9 cellular contexts compared by ENCODE assay signal in genomic region chr14:81427348-81428058, GRCh38. TPM values are rescaled to one million over a fixed set of nuclear protein-coding genes. Genes with fewer than 3 reads are reported as not detected.
A peak's percentile ranks its signal among the peaks of the same experiment; 100 is the strongest.
DNase-seq lines count a peak whose midpoint lies in the region; ATAC-seq and TF ChIP-seq lines count a peak whose summit lies in the region.
"Had no signal": no experiment of that assay in that cellular context is flagged by ENCODE, and none has a peak within 500 bp of the region (broad histone marks: within the 10 kb centered on the region; RNA-seq: fewer than 3 reads in every experiment).

No MANE protein-coding gene starts in this region.

- intact Hi-C loops in PC-3 (cut with micrococcal nuclease) (no loop called here), heart right ventricle (cut with DNase I) (no loop called here), gastrocnemius medialis (cut with DNase I; ENCODE audit: low total_unique reads) (no loop called here)

- in situ Hi-C loops in gastrocnemius medialis (cut with MboI; ENCODE audit: low sequenced_read_pairs in 4 of 4): no loop called here

- peak; percentile 11 for DNase-seq in PC-3
- DNase-seq in heart right ventricle: peak; percentile 24 to 25
- DNase-seq in gastrocnemius medialis: peak; percentile 52 to 58
- DNase-seq in NAMALWA (ENCODE audit: low spot score): no peak
- no peak for DNase-seq in activated CD4-positive, CD25-positive, alpha-beta regulatory T cell (lab: John Stamatoyannopoulos, UW)
- DNase-seq: stomach had no signal

- no peaks in the 10 kb centered on the region for H3K27me3 ChIP-seq in HUES64 (ENCODE audit: insufficient read depth, low read length)
- H3K27me3 ChIP-seq in PC-3 (ENCODE audit: low read length): no peaks in the 10 kb centered on the region
- peaks cover 0 to 50% (median 3%) of the 10 kb centered on the region in 7 donors for H3K27me3 ChIP-seq in heart right ventricle
- no peaks in the 10 kb centered on the region for H3K27me3 ChIP-seq in gastrocnemius medialis
- H3K27me3 ChIP-seq: stomach had no signal

- ATAC-seq in PC-3: no peak
- ATAC-seq in heart right ventricle: peak in 6 of 8 donors; percentile 30 to 48 (median 44)
- ATAC-seq in gastrocnemius medialis: peak; percentile 49 to 56
- ATAC-seq in GM18858 (IDR thresholded peaks at IDR 0.05; ENCODE audit: unreplicated experiment): no peak
- ATAC-seq: HCT116 had no signal

- H3K27ac ChIP-seq in HUES64 (ENCODE audit: low read depth, low read length): 0 out of 2 replicates have a peak overlapping the region, but pooled peaks have one; percentile 30
- H3K27ac ChIP-seq in PC-3 (ENCODE audit: low read length): no peak overlapping the region
- H3K27ac ChIP-seq in heart right ventricle: peak overlapping the region in 4 of 10 donors; percentile 4 to 62 (median 27)
- peak overlapping the region; percentile 43 to 67 (median 62) for H3K27ac ChIP-seq in gastrocnemius medialis
- H3K27ac ChIP-seq: stomach had no signal

- TF ChIP-seq POLR2A in gastrocnemius medialis (IDR thresholded peaks at IDR 0.05): no peak

- peaks cover 25% of the 10 kb centered on the region; the same call in 1 of the 2 replicates for H3K36me3 ChIP-seq in HUES64 (ENCODE audit: insufficient read depth, low read length)
- H3K36me3 ChIP-seq in PC-3 (ENCODE audit: low read depth, low read length): no peaks in the 10 kb centered on the region
- H3K36me3 ChIP-seq in heart right ventricle: peaks cover 0 to 4% (median 0%) of the 10 kb centered on the region in 9 donors
- H3K36me3 ChIP-seq in gastrocnemius medialis: no peaks in the 10 kb centered on the region
- H3K36me3 ChIP-seq: stomach had no signal

- BruUV-seq in PC-3 (replicated peaks; lab: Mats Ljungman, UMichigan): no TSS peak

- WGBS in HUES64: 42% methylated on average over 7 of the region's 8 CpGs
- WGBS in heart right ventricle, 2 donors: 17 to 21% methylated on average over 8 of the region's 8 CpGs

- no peaks in the 10 kb centered on the region for H3K9me2 ChIP-seq in PC-3 (replicated peaks; ENCODE audit: low read length)

- POLR2A ChIA-PET in PC-3 (lab: Charles Lee; ENCODE audit: unreplicated experiment): no interaction called here

- no peaks in the 10 kb centered on the region for H3F3A ChIP-seq in PC-3 (ENCODE audit: low read length, unreplicated experiment)

- no peaks in the 10 kb centered on the region for H4K20me1 ChIP-seq in PC-3 (ENCODE audit: low read length)

- CTCF ChIA-PET in PC-3 (lab: Charles Lee): no interaction called here

- no peak overlapping the region for H2AFZ ChIP-seq in PC-3 (ENCODE audit: low read length)

- TF ChIP-seq CTCF in PC-3 (conservative IDR thresholded peaks at IDR 0.05; ENCODE audit: low read depth, low read length): no peak
- no peak for TF ChIP-seq CTCF in heart right ventricle (IDR thresholded peaks at IDR 0.05)
- TF ChIP-seq CTCF in gastrocnemius medialis (IDR thresholded peaks at IDR 0.05 in 4 of 5, conservative IDR thresholded peaks at IDR 0.05 in 1 of 5): no peak

- H3K9ac ChIP-seq in HUES64 (ENCODE audit: low read depth, low read length) (no peak overlapping the region), PC-3 (ENCODE audit: low read length) (no peak overlapping the region)

- no peaks in the 10 kb centered on the region for H3K9me3 ChIP-seq in HUES64 (ENCODE audit: insufficient read depth, low read depth, low read length)
- no peaks in the 10 kb centered on the region for H3K9me3 ChIP-seq in PC-3 (ENCODE audit: low read length)
- H3K9me3 ChIP-seq in heart right ventricle: no peaks in the 10 kb centered on the region
- H3K9me3 ChIP-seq in gastrocnemius medialis: no peaks in the 10 kb centered on the region
- H3K9me3 ChIP-seq: stomach had no signal

- H3K4me2 ChIP-seq in PC-3 (ENCODE audit: low read length): no peak overlapping the region

- no peak overlapping the region; the same call in 1 of the 2 replicates for H3K4me3 ChIP-seq in HUES64 (ENCODE audit: low read length)
- no peak overlapping the region for H3K4me3 ChIP-seq in PC-3 (ENCODE audit: low read length)
- H3K4me3 ChIP-seq in heart right ventricle: no peak overlapping the region
- H3K4me3 ChIP-seq in gastrocnemius medialis: peak overlapping the region in 1 of 4 donors; percentile 4
- H3K4me3 ChIP-seq: stomach had no signal

- H3K4me1 ChIP-seq in HUES64 (ENCODE audit: insufficient read depth, low read length) (peaks cover 14% of the 10 kb centered on the region), PC-3 (ENCODE audit: insufficient read depth, low read length) (no peaks in the 10 kb centered on the region), heart right ventricle (peaks cover 0 to 34% (median 13%) of the 10 kb centered on the region in 9 donors), gastrocnemius medialis (peaks cover 34 to 61% of the 10 kb centered on the region in 2 donors)

- no peaks in the 10 kb centered on the region for H3K79me2 ChIP-seq in PC-3 (ENCODE audit: low read length)

RNA-seq across cellular contexts. Expression of gene STON2, which starts 27.4 kb away (rescaled TPM):
- polyA plus RNA-seq in HUES64 (2013, experiment 1 of 2): 18.9 TPM
- polyA plus RNA-seq in HUES64 (2013, experiment 2 of 2): 15.3 TPM
- total RNA-seq in PC-3 (2014; rRNA removed): 12.3 and 16.1 TPM in 2 replicates
- total RNA-seq in heart right ventricle: 10 to 100 TPM in 1 of 10 donors, 1 to 10 TPM in 9; 3.8 to 14.5 (median 6.2) TPM
- 1 to 10 TPM in 1 of 2 donors, under 1 TPM in 1; 0.33 to 2.8 TPM for polyA plus RNA-seq in heart right ventricle
- 100 to 1,000 TPM in 3 of 4 donors, 10 to 100 TPM in 1; 60.2 to 198 (median 161) TPM for total RNA-seq in gastrocnemius medialis

Comparison
In these comparisons a context has a peak if more than half of its experiments do, and no peak if none do; other contexts are left out.
1. ATAC-seq: peak in heart right ventricle (6 of 8) and gastrocnemius medialis (2 of 2); none in PC-3 (single experiment) and GM18858 (single experiment).
2. DNase-seq: peak in PC-3 (single experiment), heart right ventricle (2 of 2) and gastrocnemius medialis (2 of 2); none in NAMALWA (single experiment) and activated CD4-positive, CD25-positive, alpha-beta regulatory T cell (0 of 4).